Comparison of ENCODE assay signal across 8 cellular contexts in the genomic region with DNA sequence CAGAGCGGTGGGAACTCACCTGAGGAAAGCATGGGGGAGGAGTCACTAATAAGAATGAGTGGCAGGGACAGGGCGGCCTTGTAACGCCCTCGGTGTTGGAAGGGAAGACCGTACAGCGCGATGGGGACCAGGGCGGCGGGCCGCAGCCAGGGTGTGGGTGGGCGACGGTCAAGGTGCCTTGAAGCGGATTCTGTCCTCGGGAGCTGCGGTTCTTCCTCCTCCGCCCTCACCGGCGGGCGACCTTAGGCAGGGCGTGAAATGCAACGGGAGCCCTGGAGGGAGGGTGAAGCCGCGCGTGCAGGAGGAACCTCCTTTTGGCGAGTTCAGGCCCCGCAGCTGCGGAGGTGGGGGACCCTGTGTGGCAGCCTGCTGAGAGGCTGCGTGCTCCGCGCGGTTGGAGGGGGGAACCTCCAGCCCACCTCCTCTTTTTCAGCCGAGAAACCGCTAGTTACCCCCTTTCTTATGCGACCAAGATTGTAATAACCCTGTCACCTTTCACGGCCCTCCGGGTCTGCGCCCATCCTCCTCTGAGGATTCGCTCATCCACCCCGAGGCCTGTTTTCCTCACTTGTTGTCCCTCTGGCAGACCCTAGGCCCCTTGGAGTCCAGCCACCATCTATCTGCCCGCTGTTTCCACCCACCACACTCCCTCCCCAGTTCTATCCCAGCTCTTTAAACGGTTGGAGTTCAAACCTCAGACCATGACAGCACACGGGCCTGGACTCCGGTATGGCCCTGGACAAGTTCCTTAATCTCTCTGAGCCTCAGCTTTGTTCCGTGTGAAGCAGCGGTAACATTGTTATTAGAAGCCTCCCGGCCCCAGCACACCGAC. TPM values are rescaled to one million over a fixed set of nuclear protein-coding genes. Genes with fewer than 3 reads are reported as not detected.
DNase-seq lines count a peak whose midpoint lies in the region; ATAC-seq and TF ChIP-seq lines count a peak whose summit lies in the region.

No MANE protein-coding gene starts in this region.

- peak; percentile 58 for ATAC-seq in GM21423 (IDR thresholded peaks at IDR 0.05; ENCODE audit: unreplicated experiment)

- H3K4me3 ChIP-seq in HL-60 (replicated peaks; ENCODE audit: insufficient read depth, low read length), result peak overlapping the region; percentile 75
- peak overlapping the region; percentile 65 to 87 (median 75) for H3K4me3 ChIP-seq in liver (ENCODE audit: low read depth in 1 of 3, low read length in 3 of 3)

- H3K9ac ChIP-seq in liver (ENCODE audit: low read depth in 1 of 2, low read length in 2 of 2), result peak overlapping the region; percentile 96

- H3K9me3 ChIP-seq in liver (ENCODE audit: control insufficient read depth in 4 of 4, low read length in 3 of 4), result no peaks in the 10 kb centered on the region

- no peaks in the 10 kb centered on the region for H3K36me3 ChIP-seq in liver (ENCODE audit: control insufficient read depth in 4 of 4, insufficient read depth in 3 of 4, low read depth in 1 of 4, low read length in 3 of 4)

- peak; percentile 68 for DNase-seq in GDM1 (lab: John Stamatoyannopoulos, UW)
- DNase-seq in HL-60 (ENCODE audit: low read depth in 1 of 2, low spot score in 1 of 2), result peak; percentile 27 to 63
- peak; percentile 55 for DNase-seq in OCI-M1 (lab: John Stamatoyannopoulos, UW)
- DNase-seq in cerebellar cortex (ENCODE audit: low spot score), result peak; percentile 76
- no peak for DNase-seq in NCI-H446 treated with DMSO at 0.1 percent for 48 hours (lab: John Stamatoyannopoulos, UW)

- TF ChIP-seq CTCF in HL-60 (IDR thresholded peaks at IDR 0.05; ENCODE audit: insufficient read depth, low read length) (no peak), liver (IDR thresholded peaks at IDR 0.05; ENCODE audit: low read depth, low read length, missing input control) (no peak)

- 13% methylated on average over 47 of the region's 47 CpGs for WGBS in liver

- H3K27ac ChIP-seq in HL-60 (replicated peaks) (peak overlapping the region; percentile 96), liver (ENCODE audit: low read depth in 1 of 2, low read length in 2 of 2) (peak overlapping the region; percentile 85 to 91), temporal lobe (ENCODE audit: low read depth, low read length) (peak overlapping the region; percentile 80)

- H3K4me1 ChIP-seq in liver (ENCODE audit: control insufficient read depth in 4 of 4, insufficient read depth in 4 of 4, low read length in 3 of 4), result peaks cover 0 to 20% (median 9%) of the 10 kb centered on the region in 4 donors

- TF ChIP-seq RAD21 in liver (IDR thresholded peaks at IDR 0.05), result no peak

- H3K27me3 ChIP-seq in HL-60 (ENCODE audit: insufficient read depth, poor library complexity, severe bottlenecking) (no peaks in the 10 kb centered on the region), liver (ENCODE audit: control insufficient read depth in 4 of 4, insufficient read depth in 4 of 4, low read length in 3 of 4) (no peaks in the 10 kb centered on the region)

TF ChIP-seq in liver, 16 proteins besides CTCF, POLR2A, EP300 and RAD21:
- no peak for TF ChIP-seq JUND (IDR thresholded peaks at IDR 0.05)
- TF ChIP-seq FOXA1 (IDR thresholded peaks at IDR 0.05), result no peak
- TF ChIP-seq TAF1 (conservative IDR thresholded peaks at IDR 0.05), result no peak
- TF ChIP-seq RXRA (IDR thresholded peaks at IDR 0.05), result no peak
- TF ChIP-seq, protein P1, sequence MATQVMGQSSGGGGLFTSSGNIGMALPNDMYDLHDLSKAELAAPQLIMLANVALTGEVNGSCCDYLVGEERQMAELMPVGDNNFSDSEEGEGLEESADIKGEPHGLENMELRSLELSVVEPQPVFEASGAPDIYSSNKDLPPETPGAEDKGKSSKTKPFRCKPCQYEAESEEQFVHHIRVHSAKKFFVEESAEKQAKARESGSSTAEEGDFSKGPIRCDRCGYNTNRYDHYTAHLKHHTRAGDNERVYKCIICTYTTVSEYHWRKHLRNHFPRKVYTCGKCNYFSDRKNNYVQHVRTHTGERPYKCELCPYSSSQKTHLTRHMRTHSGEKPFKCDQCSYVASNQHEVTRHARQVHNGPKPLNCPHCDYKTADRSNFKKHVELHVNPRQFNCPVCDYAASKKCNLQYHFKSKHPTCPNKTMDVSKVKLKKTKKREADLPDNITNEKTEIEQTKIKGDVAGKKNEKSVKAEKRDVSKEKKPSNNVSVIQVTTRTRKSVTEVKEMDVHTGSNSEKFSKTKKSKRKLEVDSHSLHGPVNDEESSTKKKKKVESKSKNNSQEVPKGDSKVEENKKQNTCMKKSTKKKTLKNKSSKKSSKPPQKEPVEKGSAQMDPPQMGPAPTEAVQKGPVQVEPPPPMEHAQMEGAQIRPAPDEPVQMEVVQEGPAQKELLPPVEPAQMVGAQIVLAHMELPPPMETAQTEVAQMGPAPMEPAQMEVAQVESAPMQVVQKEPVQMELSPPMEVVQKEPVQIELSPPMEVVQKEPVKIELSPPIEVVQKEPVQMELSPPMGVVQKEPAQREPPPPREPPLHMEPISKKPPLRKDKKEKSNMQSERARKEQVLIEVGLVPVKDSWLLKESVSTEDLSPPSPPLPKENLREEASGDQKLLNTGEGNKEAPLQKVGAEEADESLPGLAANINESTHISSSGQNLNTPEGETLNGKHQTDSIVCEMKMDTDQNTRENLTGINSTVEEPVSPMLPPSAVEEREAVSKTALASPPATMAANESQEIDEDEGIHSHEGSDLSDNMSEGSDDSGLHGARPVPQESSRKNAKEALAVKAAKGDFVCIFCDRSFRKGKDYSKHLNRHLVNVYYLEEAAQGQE (IDR thresholded peaks at IDR 0.05), result no peak
- TF ChIP-seq FOXA2 (IDR thresholded peaks at IDR 0.05), result no peak

RNA-seq across cellular contexts. Expression of a gene that starts 0.8 kb away (rescaled TPM):
- total RNA-seq in liver (not detected), temporal lobe (not detected)
- polyA plus RNA-seq in liver, result not detected

RNA-seq across cellular contexts. Expression of a gene that starts 38.4 kb away (rescaled TPM):
- total RNA-seq in liver (10 to 100 TPM in 1 of 2 donors, 1 to 10 TPM in 1; 7.0 to 10.0 TPM), temporal lobe (9.6 TPM)
- 10 to 100 TPM; 12.9 to 14.8 TPM for polyA plus RNA-seq in liver

RNA-seq across cellular contexts. Expression of a gene that starts 50.5 kb away (rescaled TPM):
- not detected for total RNA-seq in liver
- not detected for polyA plus RNA-seq in liver
- total RNA-seq in temporal lobe, result not detected
